In genomic region chr10:70132098-70133029, GRCh38 we compare ENCODE assay signal across 8 cellular contexts. TPM values are rescaled to one million over a fixed set of nuclear protein-coding genes. Genes with fewer than 3 reads are reported as not detected.
DNase-seq lines count a peak whose midpoint lies in the region; ATAC-seq and TF ChIP-seq lines count a peak whose summit lies in the region.

TSS of gene AIFM2 (minus strand) at chr10:70132825. CDS start at chr10:70124084, 8,741 bp downstream.

- H3K27ac Mint-ChIP-seq in chondrocyte (ENCODE audit: unreplicated experiment) = peak within 1 kb of the TSS; percentile 97

- peak within 1 kb of the TSS; percentile 84 for H3K4me3 Mint-ChIP-seq in chondrocyte (ENCODE audit: unreplicated experiment)

- DNase-seq in GM03348 (ENCODE audit: low spot score) (peak; percentile 95), T-helper 2 cell (peak in 4 of 5 experiments; percentile 12 to 44 (median 20)), chondrocyte (ENCODE audit: low spot score) (no peak), kidney glomerular epithelial cell (lab: John Stamatoyannopoulos, UW) (peak; percentile 49), NCI-H1694 treated with DMSO at 0.1 percent for 48 hours (lab: John Stamatoyannopoulos, UW) (no peak)
- peak; percentile 35 for DNase-seq in stimulated activated CD4-positive, alpha-beta T cell treated with anti-CD3 and anti-CD28 coated beads, Interleukin-2, amount 100 ng/mL, for 48 hours

- peaks cover 5% of the 10 kb centered on the region for H3K36me3 Mint-ChIP-seq in chondrocyte (ENCODE audit: low read depth)

- peak; percentile 31 for TF ChIP-seq CTCF in chondrocyte (IDR thresholded peaks at IDR 0.05)

- H3K27me3 Mint-ChIP-seq in chondrocyte (ENCODE audit: low read depth) = no peaks in the 10 kb centered on the region

- peaks cover 30% of the 10 kb centered on the region for H3K4me1 Mint-ChIP-seq in chondrocyte (ENCODE audit: low read depth)

- ATAC-seq in GM19468 (IDR thresholded peaks at IDR 0.05; ENCODE audit: extremely low read depth, unreplicated experiment) = peak; percentile 61
- peak; percentile 74 for ATAC-seq in HG03521 (IDR thresholded peaks at IDR 0.05; ENCODE audit: unreplicated experiment)

- H3K9me3 Mint-ChIP-seq in chondrocyte (ENCODE audit: low read depth) = no peaks in the 10 kb centered on the region

RNA-seq across cellular contexts. Expression of gene AIFM2, which starts in this region (rescaled TPM):
- 10.0 to 10.8 TPM (median 10.3 TPM) in 3 replicates for total RNA-seq in chondrocyte

Comparison
In these comparisons a context has a peak if more than half of its experiments do, and no peak if none do; other contexts are left out.
1. DNase-seq: peak in GM03348 (single experiment), T-helper 2 cell (4 of 5), kidney glomerular epithelial cell (single experiment) and stimulated activated CD4-positive, alpha-beta T cell treated with anti-CD3 and anti-CD28 coated beads, Interleukin-2, amount 100 ng/mL, for 48 hours (2 of 2); none in chondrocyte (single experiment) and NCI-H1694 treated with DMSO at 0.1 percent for 48 hours (single experiment).